In the genomic region with DNA sequence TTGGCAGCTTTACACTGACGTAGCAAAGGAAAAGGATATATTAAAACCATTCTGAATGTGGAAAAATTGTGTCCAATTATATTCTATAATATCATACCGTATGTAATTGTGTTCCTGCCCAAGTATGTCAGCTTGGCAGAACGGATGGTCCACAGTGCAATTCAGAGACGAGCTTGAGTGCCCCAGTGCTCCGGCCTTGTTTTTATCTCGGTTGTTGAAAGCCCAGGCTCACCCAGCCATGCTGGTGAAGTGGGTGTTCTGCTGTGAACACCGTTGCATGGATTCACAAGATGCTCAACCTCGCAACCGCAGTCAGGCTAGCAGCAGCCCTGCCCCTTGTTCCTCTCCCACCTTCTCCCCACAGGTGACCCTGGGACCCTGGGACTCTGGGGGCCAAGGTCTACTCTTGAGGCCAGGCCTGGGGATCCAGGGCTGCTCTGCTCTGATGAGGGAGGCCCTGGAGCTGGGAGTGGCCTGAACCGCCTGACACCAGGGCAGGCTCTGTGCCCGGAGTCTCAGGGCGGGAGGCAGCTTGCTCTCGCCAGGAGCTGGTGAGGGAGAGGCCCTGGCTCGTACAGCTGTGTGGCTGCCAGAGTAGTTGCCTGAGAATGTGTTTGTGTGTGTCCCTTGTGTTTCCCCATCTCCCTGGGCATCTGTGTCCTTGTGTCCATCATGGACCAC, we compare ENCODE assay signal across 9 cellular contexts. TPM values are rescaled to one million over a fixed set of nuclear protein-coding genes. Genes with fewer than 3 reads are reported as not detected.
DNase-seq lines count a peak whose midpoint lies in the region; ATAC-seq and TF ChIP-seq lines count a peak whose summit lies in the region.
"Had no signal": no experiment of that assay in that cellular context is flagged by ENCODE, and none has a peak within 500 bp of the region (broad histone marks: within the 10 kb centered on the region; RNA-seq: fewer than 3 reads in every experiment).

No MANE protein-coding gene starts in this region.

- no peak for ATAC-seq in GM18519 (IDR thresholded peaks at IDR 0.05; ENCODE audit: low FRiP score, unreplicated experiment)
- ATAC-seq: PC-3 had no signal

- peaks cover 12% of the 10 kb centered on the region for H3K4me1 ChIP-seq in testis

- TF ChIP-seq CTCF in fibroblast of mammary gland (conservative IDR thresholded peaks at IDR 0.05; ENCODE audit: control insufficient read depth, insufficient read depth, low read depth, low read length) (no peak), testis (IDR thresholded peaks at IDR 0.05) (no peak)

- DNase-seq in NCI-H510A (lab: John Stamatoyannopoulos, UW) (peak; percentile 85), fibroblast of mammary gland (ENCODE audit: low read depth) (peak; percentile 40), middle frontal gyrus (ENCODE audit: extremely low spot score, low spot score) (peak; percentile 75), testis (peak; percentile 84), HuH-7.5 (ENCODE audit: low spot score) (no peak), dedifferentiated amniotic fluid mesenchymal stem cell (ENCODE audit: extremely low spot score) (no peak), activated T-cell treated with anti-CD3 and anti-CD28 coated beads for 4 hours (no peak)
- DNase-seq: PC-3 had no signal

- intact Hi-C loops in testis (cut with DNase I; ENCODE audit: low total_unique reads): no loop called here

- WGBS in testis, 2 donors: 68 to 71% methylated on average over 9 to 14 of the region's 14 CpGs

- H3K36me3 ChIP-seq in testis (ENCODE audit: low read depth, missing control alignments): no peaks in the 10 kb centered on the region

- no peaks in the 10 kb centered on the region for H3K27me3 ChIP-seq in testis

- no peak for TF ChIP-seq POLR2A in testis (IDR thresholded peaks at IDR 0.05)

- H3K4me3 ChIP-seq in fibroblast of mammary gland (ENCODE audit: control insufficient read depth, low read depth, low read length) (no peak overlapping the region), testis (no peak overlapping the region)

- no peak overlapping the region for H3K27ac ChIP-seq in testis

- H3K9me3 ChIP-seq in testis: no peaks in the 10 kb centered on the region

RNA-seq across cellular contexts. Expression of a gene that starts 11.2 kb away (rescaled TPM):
- total RNA-seq in testis: 10 to 100 TPM; 43.1 to 45.4 TPM
- polyA plus RNA-seq in testis (ENCODE audit: insufficient read depth, low read depth, low replicate concordance): 51.0 TPM

Comparison
In these comparisons a context has a peak if more than half of its experiments do, and no peak if none do; other contexts are left out.
1. DNase-seq: peak in NCI-H510A (single experiment), fibroblast of mammary gland (single experiment), middle frontal gyrus (single experiment) and testis (single experiment); none in HuH-7.5 (single experiment), dedifferentiated amniotic fluid mesenchymal stem cell (single experiment) and activated T-cell treated with anti-CD3 and anti-CD28 coated beads for 4 hours (single experiment).